In genomic region chrX:15956684-15957083, GRCh38 we compare ENCODE assay signal across 14 cellular contexts.
A peak's percentile ranks its signal among the peaks of the same experiment; 100 is the strongest.
DNase-seq lines count a peak whose midpoint lies in the region; ATAC-seq, FAIRE-seq and TF ChIP-seq lines count a peak whose summit lies in the region.
"Had no signal": no experiment of that assay in that cellular context is flagged by ENCODE, and none has a peak within 500 bp of the region (broad histone marks: within the 10 kb centered on the region; RNA-seq: fewer than 3 reads in every experiment).

No MANE protein-coding gene starts in this region.

- H2AFZ ChIP-seq in neuron (ENCODE audit: low read depth, low read length) (peak overlapping the region; percentile 70), HepG2 (ENCODE audit: low read length) (no peak overlapping the region)

- no peak overlapping the region for H3K4me2 ChIP-seq in HepG2 (ENCODE audit: low read depth, low read length)

- no peaks in the 10 kb centered on the region for H3K4me1 Mint-ChIP-seq in natural killer cell
- H3K4me1 Mint-ChIP-seq: naive thymus-derived CD8-positive, alpha-beta T cell had no signal

- H3K27me3 ChIP-seq in H7 (ENCODE audit: control insufficient read depth, insufficient read depth, low read length): no peaks in the 10 kb centered on the region
- no peaks in the 10 kb centered on the region for H3K27me3 ChIP-seq in neuron (ENCODE audit: insufficient read depth, low read length)
- H3K27me3 ChIP-seq in HepG2 (ENCODE audit: control insufficient read depth in 1 of 2, insufficient read depth in 2 of 2, low read length in 2 of 2): no peaks in the 10 kb centered on the region

- POLR2A ChIA-PET in RWPE1 (lab: Yijun Ruan, JAX; ENCODE audit: low non-redundant PET): no interaction called here
- POLR2A ChIA-PET in HepG2 (lab: Yijun Ruan, JAX): no interaction called here

- H3K4me3 ChIP-seq in H7 (ENCODE audit: insufficient read depth, low read depth, low read length) (no peak overlapping the region), epithelial cell of esophagus (ENCODE audit: low read length) (no peak overlapping the region), neuron (ENCODE audit: low read length) (peak overlapping the region; percentile 18), HepG2 (replicated peaks in 1 of 3; ENCODE audit: insufficient read depth in 1 of 3, low read depth in 2 of 3, low read length in 3 of 3) (no peak overlapping the region)

- H3K79me2 ChIP-seq in HepG2 (ENCODE audit: insufficient read depth, low read length): no peaks in the 10 kb centered on the region

- WGBS in HepG2 (ENCODE audit: low lambda C conversion rate): 36% methylated on average over 8 of the region's 9 CpGs

- in situ Hi-C loops in HepG2 (cut with HindIII; ENCODE audit: extremely low pct_ligation_motif_present, low pct_unique_long_range_greater_than_20kb): no loop called here

- H3K36me3 ChIP-seq in H7 (replicated peaks; ENCODE audit: control insufficient read depth, insufficient read depth, low read length) (no peaks in the 10 kb centered on the region), neuron (ENCODE audit: insufficient read depth, low read length) (no peaks in the 10 kb centered on the region), HepG2 (replicated peaks in 1 of 2; ENCODE audit: control insufficient read depth in 1 of 2, insufficient read depth in 2 of 2, low read length in 2 of 2) (no peaks in the 10 kb centered on the region)

- ATAC-seq in natural killer cell: no peak
- ATAC-seq in HepG2: no peak
- no peak for ATAC-seq in GM19035 (IDR thresholded peaks at IDR 0.05; ENCODE audit: unreplicated experiment)
- ATAC-seq: naive thymus-derived CD8-positive, alpha-beta T cell; Panc1 had no signal

- TF ChIP-seq CTCF in RWPE1 (conservative IDR thresholded peaks at IDR 0.05; ENCODE audit: low read depth) (no peak), epithelial cell of esophagus (IDR thresholded peaks at IDR 0.05; ENCODE audit: insufficient read depth, low read depth, low read length, missing control alignments) (no peak), natural killer cell (IDR thresholded peaks at IDR 0.05) (no peak), HepG2 (CRISPR knock-in tag; IDR thresholded peaks at IDR 0.05) (no peak)

- BruUV-seq in HepG2 (replicated peaks; lab: Mats Ljungman, UMichigan): no TSS peak

- intact Hi-C loops in natural killer cell (cut with micrococcal nuclease): no loop called here
- intact Hi-C loops in HepG2 (cut with micrococcal nuclease; ENCODE audit: unreplicated experiment): no loop called here

- TF ChIP-seq POLR2A in HepG2 (IDR thresholded peaks at IDR 0.05; ENCODE audit: insufficient read depth in 1 of 2, low read depth in 2 of 2, low read length in 2 of 2): no peak

- H3K4me1 ChIP-seq in neuron (ENCODE audit: insufficient read depth, low read length): peaks cover 13% of the 10 kb centered on the region
- no peaks in the 10 kb centered on the region for H3K4me1 ChIP-seq in HepG2 (ENCODE audit: insufficient read depth, low read length)

- TF ChIP-seq EP300 in HepG2 (IDR thresholded peaks at IDR 0.05; ENCODE audit: low read depth in 2 of 2, low read length in 2 of 2) (no peak), HepG2 (CRISPR knock-in tag; IDR thresholded peaks at IDR 0.05; ENCODE audit: borderline replicate concordance) (no peak)

- CTCF ChIA-PET in RWPE1 (lab: Yijun Ruan, JAX): no interaction called here
- CTCF ChIA-PET in HepG2 (lab: Yijun Ruan, JAX; ENCODE audit: low intra/inter-chr PET ratio, low total read pairs): no interaction called here

- H3K9me3 ChIP-seq in neuron (ENCODE audit: low read length) (no peaks in the 10 kb centered on the region), HepG2 (ENCODE audit: low read length) (no peaks in the 10 kb centered on the region)

- H4K20me1 ChIP-seq in HepG2 (ENCODE audit: insufficient read depth, low read length): no peaks in the 10 kb centered on the region

- no peaks in the 10 kb centered on the region for H3K36me3 Mint-ChIP-seq in natural killer cell
- H3K36me3 Mint-ChIP-seq: naive thymus-derived CD8-positive, alpha-beta T cell had no signal

- DNase-seq in H7: peak; percentile 24
- DNase-seq in RWPE1 (ENCODE audit: low spot score): peak; percentile 43
- DNase-seq in epithelial cell of esophagus (ENCODE audit: low read depth): peak; percentile 73
- DNase-seq in COLO668 (lab: John Stamatoyannopoulos, UW; ENCODE audit: unreplicated experiment): no peak
- no peak for DNase-seq in natural killer cell
- no peak for DNase-seq in HepG2 (ENCODE audit: low spot score)
- DNase-seq: activated naive CD4-positive, alpha-beta T cell treated with Interleukin-2 at 50 U/mL for 16 hours; C1 segment of cervical spinal cord; naive thymus-derived CD8-positive, alpha-beta T cell; NCI-H2029 treated with DMSO at 0.1 percent for 48 hours had no signal

- no peak for FAIRE-seq in HepG2 (lab: Jason Lieb, UNC)

- H3K27ac Mint-ChIP-seq in natural killer cell: no peak overlapping the region
- H3K27ac Mint-ChIP-seq: naive thymus-derived CD8-positive, alpha-beta T cell; T-helper 1 cell treated with Interleukin-12 subunit alpha and Interleukin-12 subunit beta and Interleukin-4 antibody, amounts not matched to agents 30 μg/mL and 1 μg/mL, for 36 hours had no signal

- peaks cover under 1 to 33% of the 10 kb centered on the region in 2 donors for H3K27me3 Mint-ChIP-seq in natural killer cell (ENCODE audit: low read depth in 2 of 2)
- H3K27me3 Mint-ChIP-seq: naive thymus-derived CD8-positive, alpha-beta T cell had no signal

- no peak for TF ChIP-seq RAD21 in HepG2 (CRISPR knock-in tag; IDR thresholded peaks at IDR 0.05)

- H3K4me3 Mint-ChIP-seq in natural killer cell: no peak overlapping the region
- H3K4me3 Mint-ChIP-seq: naive thymus-derived CD8-positive, alpha-beta T cell; T-helper 1 cell treated with Interleukin-12 subunit alpha and Interleukin-12 subunit beta and Interleukin-4 antibody, amounts not matched to agents 30 μg/mL and 1 μg/mL, for 36 hours had no signal

- peak overlapping the region; percentile 54; the same call in 1 of the 2 replicates for H3K27ac ChIP-seq in RWPE1
- H3K27ac ChIP-seq in HepG2 (ENCODE audit: extremely low read length, insufficient read depth, low read length): no peak overlapping the region

- H3K9me3 Mint-ChIP-seq in natural killer cell: no peaks in the 10 kb centered on the region
- H3K9me3 Mint-ChIP-seq: naive thymus-derived CD8-positive, alpha-beta T cell; T-helper 1 cell treated with Interleukin-12 subunit alpha and Interleukin-12 subunit beta and Interleukin-4 antibody, amounts not matched to agents 30 μg/mL and 1 μg/mL, for 36 hours had no signal

- no peak overlapping the region for H3K9ac ChIP-seq in HepG2 (ENCODE audit: insufficient read depth, low read depth, low read length)

TF ChIP-seq in HepG2, 621 proteins besides CTCF, POLR2A, EP300 and RAD21 (continues in another document):
- no peak for TF ChIP-seq ZSCAN9 (CRISPR knock-in tag; IDR thresholded peaks at IDR 0.05; ENCODE audit: borderline replicate concordance)
- no peak for TF ChIP-seq NPAS2 (CRISPR knock-in tag; IDR thresholded peaks at IDR 0.05; ENCODE audit: borderline replicate concordance)
- TF ChIP-seq ZNF318 (CRISPR knock-in tag; IDR thresholded peaks at IDR 0.05): no peak
- TF ChIP-seq TBL1XR1 (IDR thresholded peaks at IDR 0.05; ENCODE audit: borderline replicate concordance, low read length, partially characterized antibody): no peak

Comparison
In these comparisons a context has a peak if more than half of its experiments do, and no peak if none do; other contexts are left out.
1. DNase-seq: peak in H7 (single experiment), RWPE1 (single experiment) and epithelial cell of esophagus (single experiment); none in COLO668 (single experiment), natural killer cell (single experiment) and HepG2 (single experiment).